14 cellular contexts compared by ENCODE assay signal in the genomic region with DNA sequence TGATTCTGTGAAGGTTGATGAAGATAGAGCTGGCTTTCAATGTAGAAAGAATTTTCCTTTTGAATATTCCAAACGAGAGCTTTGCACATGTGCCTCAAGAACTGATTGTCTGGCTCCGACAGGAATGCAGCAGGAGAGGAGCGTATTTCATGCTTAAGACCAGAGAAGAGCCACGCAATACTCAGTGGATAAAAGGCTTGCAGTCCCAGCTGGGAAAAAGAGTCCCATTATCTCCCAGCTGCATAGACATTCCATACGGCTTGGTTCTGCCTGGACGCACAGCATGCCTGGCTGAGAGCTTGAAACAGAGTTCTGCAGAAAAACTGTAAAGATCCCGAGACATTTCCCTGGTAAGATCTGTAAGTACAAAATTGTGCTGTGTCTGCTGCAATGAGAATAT. TPM values are rescaled to one million over a fixed set of nuclear protein-coding genes. Genes with fewer than 3 reads are reported as not detected.
A peak's percentile ranks its signal among the peaks of the same experiment; 100 is the strongest.
DNase-seq lines count a peak whose midpoint lies in the region; ATAC-seq and TF ChIP-seq lines count a peak whose summit lies in the region.
"Had no signal": no experiment of that assay in that cellular context is flagged by ENCODE, and none has a peak within 500 bp of the region (broad histone marks: within the 10 kb centered on the region; RNA-seq: fewer than 3 reads in every experiment).

A gene (plus strand): TSS at position 254 of the 400 bp plus-strand sequence. CDS start 54,985 bp downstream, outside the sequence.

- intact Hi-C loops in naive thymus-derived CD4-positive, alpha-beta T cell (cut with micrococcal nuclease), result no loop called here

- TF ChIP-seq CTCF in AG10803 (conservative IDR thresholded peaks at IDR 0.05; ENCODE audit: low read length) (no peak), epithelial cell of proximal tubule (conservative IDR thresholded peaks at IDR 0.05; ENCODE audit: low read depth, low read length) (no peak), nephron progenitor cell (IDR thresholded peaks at IDR 0.05) (no peak)

- no peak for ATAC-seq in HG02884 (IDR thresholded peaks at IDR 0.05; ENCODE audit: unreplicated experiment)
- no peak for ATAC-seq in naive thymus-derived CD4-positive, alpha-beta T cell
- ATAC-seq: activated T-cell treated with anti-CD3 and anti-CD28 coated beads, Interleukin-2, amount 50 U/mL, for 72 hours; body of pancreas had no signal

- CTCF ChIA-PET in naive thymus-derived CD4-positive, alpha-beta T cell (lab: Charles Lee), result no interaction called here

- POLR2A ChIA-PET in naive thymus-derived CD4-positive, alpha-beta T cell (lab: Charles Lee), result no interaction called here

- H3K27me3 ChIP-seq in naive thymus-derived CD4-positive, alpha-beta T cell (ENCODE audit: control insufficient read depth in 2 of 2, insufficient read depth in 2 of 2, low read length in 2 of 2), result no peaks in the 10 kb centered on the region
- H3K27me3 ChIP-seq: body of pancreas had no signal

- no peaks in the 10 kb centered on the region for H3K36me3 ChIP-seq in naive thymus-derived CD4-positive, alpha-beta T cell (ENCODE audit: control insufficient read depth in 2 of 3, insufficient read depth in 3 of 3, low read length in 3 of 3)

- H3K4me1 Mint-ChIP-seq in nephron progenitor cell, result peaks cover 16% of the 10 kb centered on the region
- no peaks in the 10 kb centered on the region for H3K4me1 Mint-ChIP-seq in naive thymus-derived CD4-positive, alpha-beta T cell
- H3K4me1 Mint-ChIP-seq: activated CD4-positive, alpha-beta T cell treated with anti-CD3 and anti-CD28 coated beads, Interleukin-2, amount 10 ng/mL, durations not matched to agents 24 days and 14 days; IgD-negative memory B cell; naive B cell had no signal

- no peak within 1 kb of the TSS for H3K27ac Mint-ChIP-seq in nephron progenitor cell
- no peak within 1 kb of the TSS for H3K27ac Mint-ChIP-seq in naive thymus-derived CD4-positive, alpha-beta T cell
- H3K27ac Mint-ChIP-seq: activated CD4-positive, alpha-beta T cell treated with anti-CD3 and anti-CD28 coated beads, Interleukin-2, amount 10 ng/mL, durations not matched to agents 24 days and 14 days; activated T-cell treated with anti-CD3 and anti-CD28 coated beads, Interleukin-2, amount 50 U/mL, for 72 hours; IgD-negative memory B cell; naive B cell had no signal

- H3K9me3 Mint-ChIP-seq in nephron progenitor cell, result no peaks in the 10 kb centered on the region
- peaks cover 0 to 7% (median 4%) of the 10 kb centered on the region in 11 donors for H3K9me3 Mint-ChIP-seq in naive thymus-derived CD4-positive, alpha-beta T cell
- H3K9me3 Mint-ChIP-seq: activated CD4-positive, alpha-beta T cell treated with anti-CD3 and anti-CD28 coated beads, Interleukin-2, amount 10 ng/mL, durations not matched to agents 24 days and 14 days had no signal

- DNase-seq in AG10803 (ENCODE audit: low read depth) (peak; percentile 5), NCI-H524 (lab: John Stamatoyannopoulos, UW) (peak; percentile 57 to 80), epithelial cell of proximal tubule (ENCODE audit: low read depth) (no peak), nephron progenitor cell (peak; percentile 26)
- no peak for DNase-seq in activated effector memory CD4-positive, alpha-beta T cell treated with anti-CD3 and anti-CD28 coated beads, Interleukin-2, amount 50 U/mL, for 16 hours
- no peak for DNase-seq in stimulated activated CD4-positive, alpha-beta T cell treated with anti-CD3 and anti-CD28 coated beads, Interleukin-4, amount 100 ng/mL, for 1 hour
- DNase-seq in naive thymus-derived CD4-positive, alpha-beta T cell, result no peak
- DNase-seq: activated CD4-positive, alpha-beta T cell treated with anti-CD3 and anti-CD28 coated beads, Interleukin-2, amount 10 ng/mL, durations not matched to agents 24 days and 14 days; activated T-cell treated with anti-CD3 and anti-CD28 coated beads, Interleukin-2, amount 50 U/mL, for 72 hours; body of pancreas; naive B cell; NCI-H1436 treated with DMSO at 0.1 percent for 48 hours had no signal

- no peak within 1 kb of the TSS for H3K4me3 Mint-ChIP-seq in nephron progenitor cell
- H3K4me3 Mint-ChIP-seq in naive thymus-derived CD4-positive, alpha-beta T cell, result no peak within 1 kb of the TSS
- H3K4me3 Mint-ChIP-seq: activated CD4-positive, alpha-beta T cell treated with anti-CD3 and anti-CD28 coated beads, Interleukin-2, amount 10 ng/mL, durations not matched to agents 24 days and 14 days; activated T-cell treated with anti-CD3 and anti-CD28 coated beads, Interleukin-2, amount 50 U/mL, for 72 hours; IgD-negative memory B cell had no signal

- peaks cover 8% of the 10 kb centered on the region for H3K27me3 Mint-ChIP-seq in nephron progenitor cell (ENCODE audit: low read depth, poor library complexity)
- H3K27me3 Mint-ChIP-seq in naive thymus-derived CD4-positive, alpha-beta T cell, result no peaks in the 10 kb centered on the region
- H3K27me3 Mint-ChIP-seq: activated CD4-positive, alpha-beta T cell treated with anti-CD3 and anti-CD28 coated beads, Interleukin-2, amount 10 ng/mL, durations not matched to agents 24 days and 14 days; IgD-negative memory B cell; naive B cell had no signal

- H3K4me3 ChIP-seq in AG10803 (ENCODE audit: low read length) (no peak within 1 kb of the TSS), epithelial cell of proximal tubule (ENCODE audit: low read depth, low read length) (peak within 1 kb of the TSS; percentile 15)
- no peak within 1 kb of the TSS for H3K4me3 ChIP-seq in naive thymus-derived CD4-positive, alpha-beta T cell (ENCODE audit: low read length)
- H3K4me3 ChIP-seq: body of pancreas had no signal

- H3K27ac ChIP-seq in naive thymus-derived CD4-positive, alpha-beta T cell (ENCODE audit: low read depth, low read length), result no peak within 1 kb of the TSS
- H3K27ac ChIP-seq: body of pancreas had no signal

- no peaks in the 10 kb centered on the region for H3K4me1 ChIP-seq in naive thymus-derived CD4-positive, alpha-beta T cell (ENCODE audit: control insufficient read depth in 2 of 2, insufficient read depth in 2 of 2, low read length in 2 of 2)
- H3K4me1 ChIP-seq: body of pancreas had no signal

- H3K9me3 ChIP-seq in naive thymus-derived CD4-positive, alpha-beta T cell (ENCODE audit: control insufficient read depth in 2 of 3, low read length in 3 of 3), result no peaks in the 10 kb centered on the region
- H3K9me3 ChIP-seq: body of pancreas had no signal

- H3K36me3 Mint-ChIP-seq in nephron progenitor cell (ENCODE audit: low read depth), result no peaks in the 10 kb centered on the region
- no peaks in the 10 kb centered on the region for H3K36me3 Mint-ChIP-seq in naive thymus-derived CD4-positive, alpha-beta T cell
- H3K36me3 Mint-ChIP-seq: IgD-negative memory B cell, naive B cell had no signal

RNA-seq across cellular contexts. Expression of the gene that starts here (rescaled TPM):
- total RNA-seq in epithelial cell of proximal tubule, result 0.12 TPM in 1 of 2 replicates, not detected in the other
- not detected for total RNA-seq in naive thymus-derived CD4-positive, alpha-beta T cell
- polyA plus RNA-seq in naive thymus-derived CD4-positive, alpha-beta T cell, result not detected
- total RNA-seq: activated CD4-positive, alpha-beta T cell treated with anti-CD3 and anti-CD28 coated beads, Interleukin-2, amount 10 ng/mL, durations not matched to agents 24 days and 14 days; activated T-cell treated with anti-CD3 and anti-CD28 coated beads, Interleukin-2, amount 50 U/mL, for 72 hours; body of pancreas had no signal
- polyA plus RNA-seq: IgD-negative memory B cell had no signal

Comparison
In these comparisons a context has a peak if more than half of its experiments do, and no peak if none do; other contexts are left out.
1. DNase-seq: peak in AG10803 (single experiment), NCI-H524 (2 of 2) and nephron progenitor cell (single experiment); none in epithelial cell of proximal tubule (single experiment), activated effector memory CD4-positive, alpha-beta T cell treated with anti-CD3 and anti-CD28 coated beads, Interleukin-2, amount 50 U/mL, for 16 hours (single experiment), stimulated activated CD4-positive, alpha-beta T cell treated with anti-CD3 and anti-CD28 coated beads, Interleukin-4, amount 100 ng/mL, for 1 hour (single experiment) and naive thymus-derived CD4-positive, alpha-beta T cell (0 of 9).